Comparison of ENCODE assay signal across 31 cellular contexts in the genomic region with DNA sequence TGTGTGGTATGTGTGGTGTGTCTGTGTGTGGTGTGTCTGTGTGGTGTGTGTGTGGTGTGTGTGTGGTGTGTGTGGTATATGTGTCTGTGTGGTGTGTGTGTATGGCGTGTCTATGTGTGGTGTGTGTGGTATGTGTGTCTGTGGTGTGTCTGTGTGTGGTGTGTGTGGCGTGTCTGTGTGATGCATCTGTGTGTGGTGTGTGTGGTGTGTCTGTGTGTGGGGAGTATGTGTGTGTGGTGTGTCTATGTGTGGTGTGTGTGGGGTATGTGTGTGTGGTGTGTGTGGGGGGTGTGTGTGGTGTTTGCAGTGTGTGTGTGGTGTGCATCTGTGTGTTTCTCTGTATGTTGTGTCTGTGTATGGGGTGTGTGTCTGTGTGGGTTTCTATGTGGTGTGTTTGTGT. TPM values are rescaled to one million over a fixed set of nuclear protein-coding genes. Genes with fewer than 3 reads are reported as not detected.
"Had no signal": no experiment of that assay in that cellular context is flagged by ENCODE, and none has a peak within 500 bp of the region (broad histone marks: within the 10 kb centered on the region; RNA-seq: fewer than 3 reads in every experiment).

No MANE protein-coding gene starts in this region.

- H3K9me3 ChIP-seq: adrenal gland, breast epithelium had no signal

- H3K9me3 Mint-ChIP-seq: activated naive CD4-positive, alpha-beta T cell treated with anti-CD3 and anti-CD28 coated beads, Interleukin-2, amount 50 U/mL, for 24 hours; activated T-cell treated with anti-CD3 and anti-CD28 coated beads, Interleukin-2, amount 50 U/mL, for 24 hours; activated T-helper 1 cell treated with anti-CD3 and anti-CD28 coated beads, Interleukin-12 subunit alpha, Interleukin-12 subunit beta, Interleukin-2, Interleukin-4 antibody, amounts not matched to agents 30 ng/mL and 10 ng/mL and 1 ng/mL, durations not matched to agents 14 hours and 24 hours and 36 hours; T-cell had no signal

- DNase-seq: activated CD4-positive, alpha-beta T cell treated with anti-CD3 and anti-CD28 coated beads for 4 hours; activated CD4-positive, alpha-beta T cell treated with anti-CD3 and anti-CD28 coated beads, Interleukin-2, amount 50 U/mL, for 4 hours; activated CD8-positive, alpha-beta memory T cell treated with anti-CD3 and anti-CD28 coated beads, Interleukin-2, amount 50 U/mL, for 48 hours; activated CD8-positive, alpha-beta T cell treated with anti-CD3 and anti-CD28 coated beads, Interleukin-2, amount 10 ng/mL, durations not matched to agents 7 days and 5 days; activated effector memory CD4-positive, alpha-beta T cell treated with Interleukin-2 at 50 U/mL for 16 hours; activated naive CD4-positive, alpha-beta T cell; activated T-cell treated with anti-CD3 and anti-CD28 coated beads, Interleukin-2, amount 50 U/mL, for 24 hours; adrenal gland; anterior cingulate cortex; central memory CD4-positive, alpha-beta T cell; NCI-H1092; NCI-H1417; NCI-H2029; NCI-H2107; NCI-H2171 treated with DMSO at 0.1 percent for 48 hours; NCI-H226; NCI-H69; NK-92 treated with Interleukin-12 subunit alpha and Interleukin-12 subunit beta, amount 100 ng/mL, for 24 hours; OCI-M1; RPMI8226; T-cell had no signal

- H3K36me3 Mint-ChIP-seq: activated naive CD4-positive, alpha-beta T cell treated with anti-CD3 and anti-CD28 coated beads, Interleukin-2, amount 50 U/mL, for 24 hours; T-cell had no signal

- H3K4me3 ChIP-seq: adrenal gland, breast epithelium, SK-N-MC had no signal

- H3K4me1 ChIP-seq: adrenal gland, breast epithelium had no signal

- ATAC-seq: activated CD8-positive, alpha-beta T cell treated with anti-CD3 and anti-CD28 coated beads, Interleukin-2, amount 10 ng/mL, durations not matched to agents 7 days and 5 days; Panc1; Right ventricle myocardium inferior; T-cell had no signal

- H3K4me3 Mint-ChIP-seq: activated CD8-positive, alpha-beta T cell treated with anti-CD3 and anti-CD28 coated beads, Interleukin-2, amount 10 ng/mL, durations not matched to agents 7 days and 5 days; activated naive CD4-positive, alpha-beta T cell treated with anti-CD3 and anti-CD28 coated beads, Interleukin-2, amount 50 U/mL, for 24 hours; activated T-cell treated with anti-CD3 and anti-CD28 coated beads, Interleukin-2, amount 50 U/mL, for 24 hours; activated T-helper 1 cell treated with anti-CD3 and anti-CD28 coated beads, Interleukin-12 subunit alpha, Interleukin-12 subunit beta, Interleukin-2, Interleukin-4 antibody, amounts not matched to agents 30 ng/mL and 10 ng/mL and 1 ng/mL, durations not matched to agents 14 hours and 24 hours and 36 hours; T-cell had no signal

- H3K36me3 ChIP-seq: adrenal gland, breast epithelium had no signal

- H3K27ac ChIP-seq: adrenal gland, breast epithelium, SK-N-MC, VCaP had no signal

- H3K27ac Mint-ChIP-seq: activated CD8-positive, alpha-beta T cell treated with anti-CD3 and anti-CD28 coated beads, Interleukin-2, amount 10 ng/mL, durations not matched to agents 7 days and 5 days; activated naive CD4-positive, alpha-beta T cell treated with anti-CD3 and anti-CD28 coated beads, Interleukin-2, amount 50 U/mL, for 24 hours; activated T-cell treated with anti-CD3 and anti-CD28 coated beads, Interleukin-2, amount 50 U/mL, for 24 hours; activated T-helper 1 cell treated with anti-CD3 and anti-CD28 coated beads, Interleukin-12 subunit alpha, Interleukin-12 subunit beta, Interleukin-2, Interleukin-4 antibody, amounts not matched to agents 30 ng/mL and 10 ng/mL and 1 ng/mL, durations not matched to agents 14 hours and 24 hours and 36 hours; T-cell had no signal

RNA-seq across cellular contexts. Expression of gene PVALB, which starts 7.8 kb away (rescaled TPM):
- total RNA-seq: activated CD8-positive, alpha-beta T cell treated with anti-CD3 and anti-CD28 coated beads, Interleukin-2, amount 10 ng/mL, durations not matched to agents 7 days and 5 days; activated T-helper 1 cell treated with anti-CD3 and anti-CD28 coated beads, Interleukin-12 subunit alpha, Interleukin-12 subunit beta, Interleukin-2, Interleukin-4 antibody, amounts not matched to agents 30 ng/mL and 10 ng/mL and 1 ng/mL, durations not matched to agents 14 hours and 24 hours and 36 hours; LHCN-M2; M059J; NCI-H460; Right ventricle myocardium inferior; T-cell had no signal

RNA-seq across cellular contexts. Expression of gene NCF4, which starts 36.2 kb away (rescaled TPM):
- total RNA-seq: LHCN-M2, M059J, NCI-H460 had no signal
